1 cellular context compared by ENCODE assay signal in the genomic region with DNA sequence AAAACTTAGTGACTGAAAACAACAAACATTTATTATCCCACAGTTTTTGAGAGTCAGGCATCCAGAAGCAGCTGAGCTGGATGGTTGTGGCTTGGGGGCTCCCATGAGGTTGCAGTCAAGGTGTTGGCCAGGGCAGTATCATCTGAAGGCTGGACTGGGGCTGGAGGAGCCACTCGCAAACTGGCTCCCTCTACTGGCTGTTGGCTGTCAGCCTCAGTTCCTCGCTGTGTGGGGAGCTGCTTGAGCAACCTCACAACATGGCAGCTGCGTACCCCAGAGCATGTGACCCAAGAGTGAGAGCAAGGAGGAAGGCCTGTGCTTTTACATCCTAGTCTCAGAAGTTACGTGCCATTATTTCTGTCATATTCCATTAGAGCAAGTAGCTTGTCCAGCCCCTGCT.
TF ChIP-seq lines count a peak whose summit lies in the region.

No MANE protein-coding gene starts in this region.

TF ChIP-seq in HepG2, 621 proteins besides CTCF, POLR2A, EP300 and RAD21:
- TF ChIP-seq YY1 (IDR thresholded peaks at IDR 0.05; ENCODE audit: insufficient read depth, insufficient replicate concordance, low read depth, low read length), result peak; percentile 31
- no peak for TF ChIP-seq ZNF180 (CRISPR knock-in tag; IDR thresholded peaks at IDR 0.05; ENCODE audit: borderline replicate concordance, low read depth)
